ENCODE assay signal across 23 cellular contexts in the genomic region with DNA sequence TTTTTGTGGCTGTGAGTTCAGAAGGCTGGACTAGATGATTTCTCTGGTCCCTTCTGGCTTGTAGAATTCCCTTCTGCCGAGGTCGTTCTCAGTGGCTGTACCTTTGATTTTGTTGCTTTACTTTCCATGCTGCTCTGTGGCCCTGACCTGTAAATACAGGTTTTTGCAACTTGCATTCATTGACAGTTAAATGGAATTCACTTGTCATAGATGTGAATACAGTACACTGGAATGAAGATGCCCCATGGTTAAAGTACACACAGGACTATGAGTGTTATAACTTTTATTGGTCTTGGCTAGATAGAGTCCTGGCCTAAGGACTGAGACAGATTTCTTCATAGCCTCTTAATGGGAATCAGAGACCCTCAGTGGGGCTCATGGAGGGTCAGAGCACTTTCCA. TPM values are rescaled to one million over a fixed set of nuclear protein-coding genes. Genes with fewer than 3 reads are reported as not detected.
DNase-seq lines count a peak whose midpoint lies in the region; ATAC-seq and TF ChIP-seq lines count a peak whose summit lies in the region.
"Had no signal": no experiment of that assay in that cellular context is flagged by ENCODE, and none has a peak within 500 bp of the region (broad histone marks: within the 10 kb centered on the region; RNA-seq: fewer than 3 reads in every experiment).

No MANE protein-coding gene starts in this region.

- H3K27me3 Mint-ChIP-seq in GM23338 (ENCODE audit: insufficient read depth, low read depth, poor library complexity) = peaks cover 7% of the 10 kb centered on the region
- H3K27me3 Mint-ChIP-seq: CD8-positive, alpha-beta memory T cell had no signal

- H3K4me3 Mint-ChIP-seq in GM23338 = no peak overlapping the region
- H3K4me3 Mint-ChIP-seq: CD14-positive monocyte; CD8-positive, alpha-beta memory T cell; H9 had no signal

- H3K9me2 ChIP-seq in GM23338 (ENCODE audit: insufficient read depth) (no peaks in the 10 kb centered on the region), PC-3 (replicated peaks; ENCODE audit: low read length) (no peaks in the 10 kb centered on the region)

- intact Hi-C loops in PC-3 (cut with micrococcal nuclease) (no loop called here), left colon (cut with DNase I, micrococcal nuclease) (no loop called here)

- POLR2A ChIA-PET in PC-3 (lab: Charles Lee; ENCODE audit: unreplicated experiment) = no interaction called here

- no peaks in the 10 kb centered on the region for H3K9me3 ChIP-seq in PC-3 (ENCODE audit: low read length)
- H3K9me3 ChIP-seq: BE2C had no signal

- TF ChIP-seq CTCF in GM23338 (conservative IDR thresholded peaks at IDR 0.05; ENCODE audit: low read depth in 2 of 2) (no peak), PC-3 (conservative IDR thresholded peaks at IDR 0.05; ENCODE audit: low read depth, low read length) (no peak), choroid plexus epithelial cell (conservative IDR thresholded peaks at IDR 0.05; ENCODE audit: low read depth, low read length) (no peak)

- 0 out of 2 replicates have a peak overlapping the region, but pooled peaks have one; percentile 42 for H3K27ac ChIP-seq in GM23338 (ENCODE audit: low read depth)
- no peak overlapping the region for H3K27ac ChIP-seq in PC-3 (ENCODE audit: low read length)

- H3K4me1 ChIP-seq in GM23338 (ENCODE audit: insufficient read depth) (peaks cover 21% of the 10 kb centered on the region), PC-3 (ENCODE audit: insufficient read depth, low read length) (no peaks in the 10 kb centered on the region)
- H3K4me1 ChIP-seq: BE2C had no signal

- peaks cover 71% of the 10 kb centered on the region for H3K36me3 Mint-ChIP-seq in GM23338 (ENCODE audit: low read depth)

- ATAC-seq in GM23338 (no peak), PC-3 (peak; percentile 65), left colon (peak; percentile 61), GM18511 (IDR thresholded peaks at IDR 0.05; ENCODE audit: unreplicated experiment) (no peak), GM21526 (IDR thresholded peaks at IDR 0.05; ENCODE audit: low FRiP score, unreplicated experiment) (no peak)

- H3K79me2 ChIP-seq in GM23338 (replicated peaks; ENCODE audit: insufficient read depth) (peaks cover 54% of the 10 kb centered on the region), PC-3 (ENCODE audit: low read length) (peaks cover 35% of the 10 kb centered on the region)

- H3K36me3 ChIP-seq in GM23338 (ENCODE audit: insufficient read depth) (peaks cover 28% of the 10 kb centered on the region), PC-3 (ENCODE audit: low read depth, low read length) (peaks cover 65% of the 10 kb centered on the region)

- H2AFZ ChIP-seq in GM23338 = no peak overlapping the region
- H2AFZ ChIP-seq in PC-3 (ENCODE audit: low read length) = no peak overlapping the region

- H3K4me3 ChIP-seq in GM23338 (no peak overlapping the region), PC-3 (ENCODE audit: low read length) (no peak overlapping the region), choroid plexus epithelial cell (ENCODE audit: low read depth, low read length) (no peak overlapping the region)

- H3K27ac Mint-ChIP-seq in GM23338 = no peak overlapping the region

- no peak for DNase-seq in GM23338 (ENCODE audit: low spot score)
- DNase-seq in PC-3 = no peak
- peak; percentile 32 for DNase-seq in choroid plexus epithelial cell (ENCODE audit: low read depth)
- DNase-seq in left colon = no peak
- DNase-seq in AG08396 (ENCODE audit: low spot score) = no peak
- no peak for DNase-seq in stimulated activated CD4-positive, alpha-beta T cell treated with anti-CD3 and anti-CD28 coated beads, Interleukin-12 subunit alpha, Interleukin-12 subunit beta, amount 100 ng/mL, for 4 hours
- DNase-seq: BE2C; CD8-positive, alpha-beta memory T cell; DMS153; DND-41; H9; KG1; MM.1S; NCI-H2029; NCI-H446 treated with DMSO at 0.1 percent for 48 hours; NCI-H526; RPMI8226; SHP77 had no signal

- H3K4me1 Mint-ChIP-seq in GM23338 = peaks cover 24% of the 10 kb centered on the region
- H3K4me1 Mint-ChIP-seq: CD14-positive monocyte had no signal

- no peak overlapping the region for H3K4me2 ChIP-seq in GM23338
- H3K4me2 ChIP-seq in PC-3 (ENCODE audit: low read length) = no peak overlapping the region

- H3K9ac ChIP-seq in PC-3 (ENCODE audit: low read length) = no peak overlapping the region

- H4K20me1 ChIP-seq in GM23338 (replicated peaks; ENCODE audit: insufficient read depth) = peaks cover 33% of the 10 kb centered on the region
- peaks cover 20% of the 10 kb centered on the region; the same call in 1 of the 2 replicates for H4K20me1 ChIP-seq in PC-3 (ENCODE audit: low read length)

- no TSS peak for BruUV-seq in PC-3 (replicated peaks; lab: Mats Ljungman, UMichigan)

- CTCF ChIA-PET in PC-3 (lab: Charles Lee) = no interaction called here

- H3F3A ChIP-seq in GM23338 (replicated peaks; ENCODE audit: low read depth) = peaks cover 29% of the 10 kb centered on the region
- no peaks in the 10 kb centered on the region for H3F3A ChIP-seq in PC-3 (ENCODE audit: low read length, unreplicated experiment)

- H3K27me3 ChIP-seq in GM23338 (ENCODE audit: insufficient read depth) (no peaks in the 10 kb centered on the region), PC-3 (ENCODE audit: low read length) (no peaks in the 10 kb centered on the region)
- H3K27me3 ChIP-seq: BE2C had no signal

- H3K9me3 Mint-ChIP-seq in GM23338 = no peaks in the 10 kb centered on the region
- H3K9me3 Mint-ChIP-seq: CD8-positive, alpha-beta memory T cell; H9 had no signal

TF ChIP-seq in GM23338, 12 proteins besides CTCF, POLR2A, EP300 and RAD21:
- TF ChIP-seq ZNF114 (CRISPR knock-in tag; IDR thresholded peaks at IDR 0.05) = no peak
- TF ChIP-seq CREB1 (CRISPR knock-in tag; IDR thresholded peaks at IDR 0.05; ENCODE audit: low read depth) = no peak
- no peak for TF ChIP-seq EZH2phosphoT487 (IDR thresholded peaks at IDR 0.05; ENCODE audit: unreplicated experiment)
- no peak for TF ChIP-seq JUNB (IDR thresholded peaks at IDR 0.05; ENCODE audit: unreplicated experiment)
- TF ChIP-seq, protein P1, sequence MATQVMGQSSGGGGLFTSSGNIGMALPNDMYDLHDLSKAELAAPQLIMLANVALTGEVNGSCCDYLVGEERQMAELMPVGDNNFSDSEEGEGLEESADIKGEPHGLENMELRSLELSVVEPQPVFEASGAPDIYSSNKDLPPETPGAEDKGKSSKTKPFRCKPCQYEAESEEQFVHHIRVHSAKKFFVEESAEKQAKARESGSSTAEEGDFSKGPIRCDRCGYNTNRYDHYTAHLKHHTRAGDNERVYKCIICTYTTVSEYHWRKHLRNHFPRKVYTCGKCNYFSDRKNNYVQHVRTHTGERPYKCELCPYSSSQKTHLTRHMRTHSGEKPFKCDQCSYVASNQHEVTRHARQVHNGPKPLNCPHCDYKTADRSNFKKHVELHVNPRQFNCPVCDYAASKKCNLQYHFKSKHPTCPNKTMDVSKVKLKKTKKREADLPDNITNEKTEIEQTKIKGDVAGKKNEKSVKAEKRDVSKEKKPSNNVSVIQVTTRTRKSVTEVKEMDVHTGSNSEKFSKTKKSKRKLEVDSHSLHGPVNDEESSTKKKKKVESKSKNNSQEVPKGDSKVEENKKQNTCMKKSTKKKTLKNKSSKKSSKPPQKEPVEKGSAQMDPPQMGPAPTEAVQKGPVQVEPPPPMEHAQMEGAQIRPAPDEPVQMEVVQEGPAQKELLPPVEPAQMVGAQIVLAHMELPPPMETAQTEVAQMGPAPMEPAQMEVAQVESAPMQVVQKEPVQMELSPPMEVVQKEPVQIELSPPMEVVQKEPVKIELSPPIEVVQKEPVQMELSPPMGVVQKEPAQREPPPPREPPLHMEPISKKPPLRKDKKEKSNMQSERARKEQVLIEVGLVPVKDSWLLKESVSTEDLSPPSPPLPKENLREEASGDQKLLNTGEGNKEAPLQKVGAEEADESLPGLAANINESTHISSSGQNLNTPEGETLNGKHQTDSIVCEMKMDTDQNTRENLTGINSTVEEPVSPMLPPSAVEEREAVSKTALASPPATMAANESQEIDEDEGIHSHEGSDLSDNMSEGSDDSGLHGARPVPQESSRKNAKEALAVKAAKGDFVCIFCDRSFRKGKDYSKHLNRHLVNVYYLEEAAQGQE (IDR thresholded peaks at IDR 0.05; ENCODE audit: unreplicated experiment) = no peak
- TF ChIP-seq POLR2AphosphoS5 (IDR thresholded peaks at IDR 0.05; ENCODE audit: low read depth) = no peak
- TF ChIP-seq ZNF331 (CRISPR knock-in tag; IDR thresholded peaks at IDR 0.05; ENCODE audit: low read depth) = no peak
- TF ChIP-seq, protein P2, sequence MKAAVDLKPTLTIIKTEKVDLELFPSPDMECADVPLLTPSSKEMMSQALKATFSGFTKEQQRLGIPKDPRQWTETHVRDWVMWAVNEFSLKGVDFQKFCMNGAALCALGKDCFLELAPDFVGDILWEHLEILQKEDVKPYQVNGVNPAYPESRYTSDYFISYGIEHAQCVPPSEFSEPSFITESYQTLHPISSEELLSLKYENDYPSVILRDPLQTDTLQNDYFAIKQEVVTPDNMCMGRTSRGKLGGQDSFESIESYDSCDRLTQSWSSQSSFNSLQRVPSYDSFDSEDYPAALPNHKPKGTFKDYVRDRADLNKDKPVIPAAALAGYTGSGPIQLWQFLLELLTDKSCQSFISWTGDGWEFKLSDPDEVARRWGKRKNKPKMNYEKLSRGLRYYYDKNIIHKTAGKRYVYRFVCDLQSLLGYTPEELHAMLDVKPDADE (IDR thresholded peaks at IDR 0.05) = no peak
- no peak for TF ChIP-seq NANOG (IDR thresholded peaks at IDR 0.05; ENCODE audit: borderline replicate concordance)

RNA-seq across cellular contexts. Expression of a gene that starts 12.9 kb away (rescaled TPM):
- 0.35 TPM in 1 of 2 replicates, not detected in the other for total RNA-seq in GM23338 (2014; rRNA removed; shearing (Covaris generic))
- polyA plus RNA-seq in GM23338 (2016; fragmentation: Nextera tagmentation; extraction: Ambion mirVana) = not detected in 2 replicates
- total RNA-seq in PC-3 (2014; rRNA removed) (not detected in 2 replicates), left colon (under 1 TPM in 1 of 2 donors, not detected in 1; 0.11 TPM)
- total RNA-seq: A673, SK-MEL-5 had no signal
- polyA plus RNA-seq: CD14-positive monocyte; CD8-positive, alpha-beta memory T cell had no signal

RNA-seq across cellular contexts. Expression of a gene that starts 26.0 kb away (rescaled TPM):
- total RNA-seq in GM23338 (2014; rRNA removed; shearing (Covaris generic)) = 152 and 177 TPM in 2 replicates
- 61.2 and 69.3 TPM in 2 replicates for polyA plus RNA-seq in GM23338 (2016; fragmentation: Nextera tagmentation; extraction: Ambion mirVana)
- total RNA-seq in PC-3 (2014; rRNA removed) (81.4 and 91.3 TPM in 2 replicates), left colon (10 to 100 TPM; 75.6 to 85.5 TPM)

Comparison
In these comparisons a context has a peak if more than half of its experiments do, and no peak if none do; other contexts are left out.
1. ATAC-seq: peak in PC-3 (single experiment) and left colon (single experiment); none in GM23338 (single experiment), GM18511 (single experiment) and GM21526 (single experiment).